In the genomic region with DNA sequence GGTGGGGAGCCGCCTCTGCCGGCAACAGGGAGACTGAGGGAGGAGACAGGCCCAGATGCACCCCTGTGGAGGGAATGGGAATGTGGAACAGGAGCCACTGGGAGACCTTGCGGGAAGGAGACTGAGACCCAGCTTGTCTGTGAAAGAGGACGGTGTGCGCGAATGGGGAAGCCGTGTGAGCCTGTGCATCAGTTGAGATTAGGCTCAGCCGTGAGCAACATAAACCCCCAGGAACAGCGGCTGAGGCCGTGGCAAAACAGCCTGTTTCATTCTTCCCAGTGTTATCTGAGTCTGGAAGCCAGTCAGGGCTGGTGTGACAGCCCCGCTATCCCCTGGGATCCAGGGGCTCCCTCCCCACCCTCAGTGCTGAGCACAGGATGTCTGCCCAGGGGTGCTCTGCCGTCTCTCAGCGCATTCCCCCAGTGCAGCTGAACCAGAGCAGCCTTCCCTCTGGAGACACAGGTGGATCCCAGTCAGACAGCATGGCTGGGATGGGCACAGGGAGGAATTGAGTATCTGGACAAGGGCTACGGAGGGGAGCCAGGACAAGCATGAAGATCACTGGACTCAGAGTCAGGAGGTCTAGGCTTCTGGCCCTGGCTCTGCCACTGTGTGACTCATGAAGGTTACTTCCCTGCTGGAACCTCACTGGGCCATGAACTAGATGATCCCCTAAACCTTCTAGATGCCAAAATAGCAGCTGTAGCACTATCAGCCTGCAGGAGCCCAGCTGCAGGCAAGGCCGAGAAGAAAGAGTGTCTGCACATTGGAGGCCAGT, we compare ENCODE assay signal across 4 cellular contexts.
TF ChIP-seq lines count a peak whose summit lies in the region.

No MANE protein-coding gene starts in this region.

TF ChIP-seq in HEK293, 187 proteins besides CTCF, POLR2A, EP300 and RAD21:
- TF ChIP-seq ZNF585B (tag by site-specific recombination; IDR thresholded peaks at IDR 0.05): no peak
- TF ChIP-seq ZIC2 (tag by site-specific recombination; IDR thresholded peaks at IDR 0.05): peak; percentile 42
- 0 out of 2 replicates have a peak, but pooled peaks have one; percentile 8 for TF ChIP-seq ZNF341 (tag by site-specific recombination; IDR thresholded peaks at IDR 0.05; ENCODE audit: low read depth)
TF ChIP-seq in HEK293: peak in this region for 2.

TF ChIP-seq in H1, 55 proteins besides CTCF, POLR2A, EP300 and RAD21 (continues in another document):
- TF ChIP-seq ZNF274 (IDR thresholded peaks at IDR 0.05; ENCODE audit: borderline replicate concordance, extremely low read depth, low read length) (no peak), CHD2 (IDR thresholded peaks at IDR 0.05; ENCODE audit: low read length) (no peak), KDM4A (IDR thresholded peaks at IDR 0.05; ENCODE audit: low read depth, low read length, severe bottlenecking) (no peak), TEAD4 (IDR thresholded peaks at IDR 0.05; ENCODE audit: low read depth, low read length) (no peak), CBX5 (IDR thresholded peaks at IDR 0.05; ENCODE audit: low read depth, low read length) (no peak), EZH2 (IDR thresholded peaks at IDR 0.05; ENCODE audit: low read depth, low read length, severe bottlenecking) (no peak), SAP30 (IDR thresholded peaks at IDR 0.05; ENCODE audit: insufficient read depth, insufficient replicate concordance, low read length) (no peak)

TF ChIP-seq in WTC11, 78 proteins besides CTCF, POLR2A, EP300 and RAD21:
- TF ChIP-seq FOXP1 (CRISPR knock-in tag; IDR thresholded peaks at IDR 0.05; ENCODE audit: borderline replicate concordance) (no peak), TEAD1 (CRISPR knock-in tag; IDR thresholded peaks at IDR 0.05) (no peak), FOXJ3 (CRISPR knock-in tag; IDR thresholded peaks at IDR 0.05; ENCODE audit: borderline replicate concordance) (no peak)

TF ChIP-seq in SK-N-SH treated with all-trans-retinoic acid at 6 μM for 48 hours, 23 proteins besides CTCF, POLR2A, EP300 and RAD21:
- TF ChIP-seq SNAI2 (CRISPR knock-in tag; IDR thresholded peaks at IDR 0.05): no peak
- TF ChIP-seq ZNF70 (CRISPR knock-in tag; IDR thresholded peaks at IDR 0.05): no peak
- TF ChIP-seq ZFP3 (CRISPR knock-in tag; IDR thresholded peaks at IDR 0.05): no peak
- no peak for TF ChIP-seq RARB (CRISPR knock-in tag; IDR thresholded peaks at IDR 0.05)
- no peak for TF ChIP-seq ARNTL (CRISPR knock-in tag; IDR thresholded peaks at IDR 0.05; ENCODE audit: borderline replicate concordance, low read depth)
- TF ChIP-seq TOX (CRISPR knock-in tag; IDR thresholded peaks at IDR 0.05; ENCODE audit: borderline replicate concordance): no peak
